ENCODE assay signal across 15 cellular contexts in the genomic region with DNA sequence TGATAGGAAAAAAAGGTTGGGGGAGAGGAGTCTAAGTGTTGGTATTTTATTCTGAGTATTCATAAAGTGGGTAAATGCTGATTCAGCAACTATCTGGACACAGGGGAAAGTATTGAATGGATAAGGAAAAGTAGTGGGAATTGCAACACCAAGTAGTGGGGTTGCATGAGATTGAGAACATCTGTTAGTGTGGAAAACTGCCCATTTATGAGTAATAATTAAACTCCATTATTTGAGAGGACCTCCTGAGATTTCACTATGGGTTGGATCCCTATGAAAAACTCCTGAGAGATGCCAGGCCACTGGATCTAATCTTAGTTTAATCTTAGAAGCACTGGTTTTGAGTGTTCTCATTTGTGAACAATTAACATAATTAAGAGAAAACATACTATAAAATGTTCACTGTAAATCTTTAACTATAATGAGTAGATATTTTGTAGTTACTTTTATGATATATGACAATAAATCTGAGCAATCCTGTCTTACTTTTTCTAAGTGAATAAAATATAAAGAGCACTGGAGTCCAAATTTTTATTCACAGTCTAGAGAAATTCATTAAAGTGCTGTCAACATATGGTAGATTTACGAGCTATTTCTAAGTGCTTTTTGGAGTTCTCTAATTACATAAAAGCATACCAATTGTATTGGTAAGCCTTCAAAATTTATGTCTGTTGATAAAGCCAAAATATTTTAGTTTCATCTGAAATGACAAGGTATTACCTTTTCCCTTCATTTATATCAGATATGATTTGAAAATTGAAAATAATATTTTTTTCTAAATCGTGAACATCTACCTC.
A peak's percentile ranks its signal among the peaks of the same experiment; 100 is the strongest.
DNase-seq lines count a peak whose midpoint lies in the region; ATAC-seq, FAIRE-seq and TF ChIP-seq lines count a peak whose summit lies in the region.
"Had no signal": no experiment of that assay in that cellular context is flagged by ENCODE, and none has a peak within 500 bp of the region (broad histone marks: within the 10 kb centered on the region; RNA-seq: fewer than 3 reads in every experiment).

No MANE protein-coding gene starts in this region.

- H3K4me3 ChIP-seq in foreskin fibroblast (ENCODE audit: low read depth in 1 of 2, low read length in 2 of 2), result no peak overlapping the region
- no peak overlapping the region for H3K4me3 ChIP-seq in small intestine (ENCODE audit: low read depth in 1 of 2, low read length in 2 of 2)
- H3K4me3 ChIP-seq: cardiac muscle cell, thyroid gland had no signal

- H3K36me3 ChIP-seq in small intestine (ENCODE audit: control insufficient read depth in 2 of 2, insufficient read depth in 2 of 2, low read length in 2 of 2), result peaks cover 0 to 6% of the 10 kb centered on the region in 2 donors
- H3K36me3 ChIP-seq: cardiac muscle cell, thyroid gland had no signal

- peak; percentile 46 for DNase-seq in NCI-H1105 treated with DMSO at 0.1 percent for 48 hours (lab: John Stamatoyannopoulos, UW)
- no peak for DNase-seq in NCI-H1105 (lab: John Stamatoyannopoulos, UW)
- peak; percentile 76 to 92 for DNase-seq in foreskin fibroblast
- no peak for DNase-seq in small intestine
- no peak for DNase-seq in CD1c-positive myeloid dendritic cell (ENCODE audit: extremely low spot score)
- no peak for DNase-seq in NCI-H748 treated with DMSO at 0.1 percent for 48 hours (lab: John Stamatoyannopoulos, UW)
- DNase-seq: activated CD4-positive, alpha-beta T cell treated with anti-CD3 and anti-CD28 coated beads, Interleukin-2, amount 50 U/mL, for 48 hours; naive thymus-derived CD4-positive, alpha-beta T cell; NCI-H2029; thyroid gland had no signal

- ATAC-seq in SK-N-SH treated with all-trans-retinoic acid at 6 μM for 48 hours, result peak; percentile 77
- ATAC-seq in GM18870 (IDR thresholded peaks at IDR 0.05; ENCODE audit: unreplicated experiment), result no peak
- ATAC-seq: naive thymus-derived CD4-positive, alpha-beta T cell had no signal

- H3K9me3 ChIP-seq in small intestine (ENCODE audit: control insufficient read depth, low read depth), result no peaks in the 10 kb centered on the region
- H3K9me3 ChIP-seq: thyroid gland had no signal

- FAIRE-seq in small intestine (lab: Jason Lieb, UNC), result peak; percentile 30

- H3K27ac ChIP-seq in small intestine (ENCODE audit: low read depth in 1 of 2, low read length in 1 of 2), result no peak overlapping the region
- H3K27ac ChIP-seq: 22Rv1, cardiac muscle cell, KMS-11, thyroid gland had no signal

- no peaks in the 10 kb centered on the region for H3K27me3 ChIP-seq in small intestine (ENCODE audit: control insufficient read depth in 2 of 2, insufficient read depth in 2 of 2, low read length in 2 of 2)
- H3K27me3 ChIP-seq: cardiac muscle cell, thyroid gland had no signal

- H3K4me1 ChIP-seq in small intestine (ENCODE audit: control insufficient read depth in 2 of 2, insufficient read depth in 1 of 2, low read depth in 1 of 2, low read length in 1 of 2), result no peaks in the 10 kb centered on the region
- H3K4me1 ChIP-seq: thyroid gland had no signal

- TF ChIP-seq CTCF in foreskin fibroblast (IDR thresholded peaks at IDR 0.05; ENCODE audit: low read depth, low read length), result no peak

- 89 to 97% (median 91%) methylated on average over 2 of the region's 2 CpGs for WGBS in small intestine, 3 donors

TF ChIP-seq in SK-N-SH treated with all-trans-retinoic acid at 6 μM for 48 hours, 23 proteins besides CTCF, POLR2A, EP300 and RAD21 (continues in another document):
- TF ChIP-seq BACH2 (CRISPR knock-in tag; IDR thresholded peaks at IDR 0.05; ENCODE audit: borderline replicate concordance) (no peak), PPARA (CRISPR knock-in tag; IDR thresholded peaks at IDR 0.05; ENCODE audit: borderline replicate concordance) (no peak), RARB (CRISPR knock-in tag; IDR thresholded peaks at IDR 0.05) (no peak; the same call in 1 of the 2 replicates), ZNF70 (CRISPR knock-in tag; IDR thresholded peaks at IDR 0.05) (no peak), ZFP30 (CRISPR knock-in tag; IDR thresholded peaks at IDR 0.05) (no peak), ARNTL (CRISPR knock-in tag; IDR thresholded peaks at IDR 0.05; ENCODE audit: borderline replicate concordance, low read depth) (no peak)
- TF ChIP-seq, protein P1, sequence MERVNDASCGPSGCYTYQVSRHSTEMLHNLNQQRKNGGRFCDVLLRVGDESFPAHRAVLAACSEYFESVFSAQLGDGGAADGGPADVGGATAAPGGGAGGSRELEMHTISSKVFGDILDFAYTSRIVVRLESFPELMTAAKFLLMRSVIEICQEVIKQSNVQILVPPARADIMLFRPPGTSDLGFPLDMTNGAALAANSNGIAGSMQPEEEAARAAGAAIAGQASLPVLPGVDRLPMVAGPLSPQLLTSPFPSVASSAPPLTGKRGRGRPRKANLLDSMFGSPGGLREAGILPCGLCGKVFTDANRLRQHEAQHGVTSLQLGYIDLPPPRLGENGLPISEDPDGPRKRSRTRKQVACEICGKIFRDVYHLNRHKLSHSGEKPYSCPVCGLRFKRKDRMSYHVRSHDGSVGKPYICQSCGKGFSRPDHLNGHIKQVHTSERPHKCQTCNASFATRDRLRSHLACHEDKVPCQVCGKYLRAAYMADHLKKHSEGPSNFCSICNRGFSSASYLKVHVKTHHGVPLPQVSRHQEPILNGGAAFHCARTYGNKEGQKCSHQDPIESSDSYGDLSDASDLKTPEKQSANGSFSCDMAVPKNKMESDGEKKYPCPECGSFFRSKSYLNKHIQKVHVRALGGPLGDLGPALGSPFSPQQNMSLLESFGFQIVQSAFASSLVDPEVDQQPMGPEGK (CRISPR knock-in tag; IDR thresholded peaks at IDR 0.05; ENCODE audit: borderline replicate concordance), result peak; percentile 90
- TF ChIP-seq, protein P2, sequence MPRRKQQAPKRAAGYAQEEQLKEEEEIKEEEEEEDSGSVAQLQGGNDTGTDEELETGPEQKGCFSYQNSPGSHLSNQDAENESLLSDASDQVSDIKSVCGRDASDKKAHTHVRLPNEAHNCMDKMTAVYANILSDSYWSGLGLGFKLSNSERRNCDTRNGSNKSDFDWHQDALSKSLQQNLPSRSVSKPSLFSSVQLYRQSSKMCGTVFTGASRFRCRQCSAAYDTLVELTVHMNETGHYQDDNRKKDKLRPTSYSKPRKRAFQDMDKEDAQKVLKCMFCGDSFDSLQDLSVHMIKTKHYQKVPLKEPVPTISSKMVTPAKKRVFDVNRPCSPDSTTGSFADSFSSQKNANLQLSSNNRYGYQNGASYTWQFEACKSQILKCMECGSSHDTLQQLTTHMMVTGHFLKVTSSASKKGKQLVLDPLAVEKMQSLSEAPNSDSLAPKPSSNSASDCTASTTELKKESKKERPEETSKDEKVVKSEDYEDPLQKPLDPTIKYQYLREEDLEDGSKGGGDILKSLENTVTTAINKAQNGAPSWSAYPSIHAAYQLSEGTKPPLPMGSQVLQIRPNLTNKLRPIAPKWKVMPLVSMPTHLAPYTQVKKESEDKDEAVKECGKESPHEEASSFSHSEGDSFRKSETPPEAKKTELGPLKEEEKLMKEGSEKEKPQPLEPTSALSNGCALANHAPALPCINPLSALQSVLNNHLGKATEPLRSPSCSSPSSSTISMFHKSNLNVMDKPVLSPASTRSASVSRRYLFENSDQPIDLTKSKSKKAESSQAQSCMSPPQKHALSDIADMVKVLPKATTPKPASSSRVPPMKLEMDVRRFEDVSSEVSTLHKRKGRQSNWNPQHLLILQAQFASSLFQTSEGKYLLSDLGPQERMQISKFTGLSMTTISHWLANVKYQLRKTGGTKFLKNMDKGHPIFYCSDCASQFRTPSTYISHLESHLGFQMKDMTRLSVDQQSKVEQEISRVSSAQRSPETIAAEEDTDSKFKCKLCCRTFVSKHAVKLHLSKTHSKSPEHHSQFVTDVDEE (CRISPR knock-in tag; IDR thresholded peaks at IDR 0.05), result peak; percentile 71
- TF ChIP-seq, protein P3, sequence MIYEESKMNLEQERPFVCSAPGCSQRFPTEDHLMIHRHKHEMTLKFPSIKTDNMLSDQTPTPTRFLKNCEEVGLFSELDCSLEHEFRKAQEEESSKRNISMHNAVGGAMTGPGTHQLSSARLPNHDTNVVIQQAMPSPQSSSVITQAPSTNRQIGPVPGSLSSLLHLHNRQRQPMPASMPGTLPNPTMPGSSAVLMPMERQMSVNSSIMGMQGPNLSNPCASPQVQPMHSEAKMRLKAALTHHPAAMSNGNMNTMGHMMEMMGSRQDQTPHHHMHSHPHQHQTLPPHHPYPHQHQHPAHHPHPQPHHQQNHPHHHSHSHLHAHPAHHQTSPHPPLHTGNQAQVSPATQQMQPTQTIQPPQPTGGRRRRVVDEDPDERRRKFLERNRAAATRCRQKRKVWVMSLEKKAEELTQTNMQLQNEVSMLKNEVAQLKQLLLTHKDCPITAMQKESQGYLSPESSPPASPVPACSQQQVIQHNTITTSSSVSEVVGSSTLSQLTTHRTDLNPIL (CRISPR knock-in tag; IDR thresholded peaks at IDR 0.05; ENCODE audit: low read depth), result peak; percentile 96
- TF ChIP-seq, protein P4, sequence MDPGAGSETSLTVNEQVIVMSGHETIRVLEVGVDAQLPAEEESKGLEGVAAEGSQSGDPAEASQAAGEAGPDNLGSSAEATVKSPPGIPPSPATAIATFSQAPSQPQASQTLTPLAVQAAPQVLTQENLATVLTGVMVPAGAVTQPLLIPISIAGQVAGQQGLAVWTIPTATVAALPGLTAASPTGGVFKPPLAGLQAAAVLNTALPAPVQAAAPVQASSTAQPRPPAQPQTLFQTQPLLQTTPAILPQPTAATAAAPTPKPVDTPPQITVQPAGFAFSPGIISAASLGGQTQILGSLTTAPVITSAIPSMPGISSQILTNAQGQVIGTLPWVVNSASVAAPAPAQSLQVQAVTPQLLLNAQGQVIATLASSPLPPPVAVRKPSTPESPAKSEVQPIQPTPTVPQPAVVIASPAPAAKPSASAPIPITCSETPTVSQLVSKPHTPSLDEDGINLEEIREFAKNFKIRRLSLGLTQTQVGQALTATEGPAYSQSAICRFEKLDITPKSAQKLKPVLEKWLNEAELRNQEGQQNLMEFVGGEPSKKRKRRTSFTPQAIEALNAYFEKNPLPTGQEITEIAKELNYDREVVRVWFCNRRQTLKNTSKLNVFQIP (CRISPR knock-in tag; IDR thresholded peaks at IDR 0.05; ENCODE audit: borderline replicate concordance, low read depth), result no peak
- TF ChIP-seq, protein P5, sequence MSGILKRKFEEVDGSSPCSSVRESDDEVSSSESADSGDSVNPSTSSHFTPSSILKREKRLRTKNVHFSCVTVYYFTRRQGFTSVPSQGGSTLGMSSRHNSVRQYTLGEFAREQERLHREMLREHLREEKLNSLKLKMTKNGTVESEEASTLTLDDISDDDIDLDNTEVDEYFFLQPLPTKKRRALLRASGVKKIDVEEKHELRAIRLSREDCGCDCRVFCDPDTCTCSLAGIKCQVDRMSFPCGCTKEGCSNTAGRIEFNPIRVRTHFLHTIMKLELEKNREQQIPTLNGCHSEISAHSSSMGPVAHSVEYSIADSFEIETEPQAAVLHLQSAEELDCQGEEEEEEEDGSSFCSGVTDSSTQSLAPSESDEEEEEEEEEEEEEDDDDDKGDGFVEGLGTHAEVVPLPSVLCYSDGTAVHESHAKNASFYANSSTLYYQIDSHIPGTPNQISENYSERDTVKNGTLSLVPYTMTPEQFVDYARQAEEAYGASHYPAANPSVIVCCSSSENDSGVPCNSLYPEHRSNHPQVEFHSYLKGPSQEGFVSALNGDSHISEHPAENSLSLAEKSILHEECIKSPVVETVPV (CRISPR knock-in tag; IDR thresholded peaks at IDR 0.05), result peak; percentile 88; the same call in 1 of the 2 replicates

Comparison
In these comparisons a context has a peak if more than half of its experiments do, and no peak if none do; other contexts are left out.
1. DNase-seq: peak in NCI-H1105 treated with DMSO at 0.1 percent for 48 hours (single experiment) and foreskin fibroblast (2 of 2); none in NCI-H1105 (single experiment), small intestine (single experiment), CD1c-positive myeloid dendritic cell (single experiment) and NCI-H748 treated with DMSO at 0.1 percent for 48 hours (single experiment).